Comparison of ENCODE assay signal across 14 cellular contexts in the genomic region with DNA sequence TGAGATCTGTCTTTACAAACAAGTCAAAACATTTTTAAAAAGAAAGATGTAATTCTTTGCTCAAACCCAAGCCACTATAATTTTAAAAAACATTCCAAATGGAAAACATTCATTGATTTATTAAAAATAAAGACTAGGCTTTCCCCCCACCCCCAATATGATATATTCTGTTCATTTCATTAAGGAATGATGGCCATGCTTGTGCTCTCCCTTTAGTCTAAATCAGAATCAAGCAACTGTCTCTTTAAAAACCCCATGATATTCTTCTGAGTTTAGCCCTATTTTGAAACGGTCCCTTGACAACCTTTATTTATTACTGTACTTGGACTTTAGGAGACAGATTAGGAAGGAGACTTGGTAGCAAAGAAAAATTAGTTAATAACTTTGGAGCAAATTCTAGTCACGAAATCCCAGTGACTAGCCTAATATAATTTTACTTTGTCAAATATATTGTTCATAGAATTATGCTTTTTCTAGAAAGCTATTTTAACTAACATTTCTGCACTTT. TPM values are rescaled to one million over a fixed set of nuclear protein-coding genes. Genes with fewer than 3 reads are reported as not detected.
DNase-seq lines count a peak whose midpoint lies in the region; ATAC-seq and TF ChIP-seq lines count a peak whose summit lies in the region.
"Had no signal": no experiment of that assay in that cellular context is flagged by ENCODE, and none has a peak within 500 bp of the region (broad histone marks: within the 10 kb centered on the region; RNA-seq: fewer than 3 reads in every experiment).

No MANE protein-coding gene starts in this region.

- H2AFZ ChIP-seq in ACC112 (ENCODE audit: low read length, unreplicated experiment) = no peak overlapping the region
- H2AFZ ChIP-seq in PC-9 = no peak overlapping the region
- no peak overlapping the region for H2AFZ ChIP-seq in osteoblast (ENCODE audit: low read length)
- no peak overlapping the region for H2AFZ ChIP-seq in neural progenitor cell (replicated peaks)

- TF ChIP-seq CTCF in PC-9 (conservative IDR thresholded peaks at IDR 0.05) (no peak), chondrocyte (IDR thresholded peaks at IDR 0.05) (no peak), osteoblast (IDR thresholded peaks at IDR 0.05; ENCODE audit: extremely low read depth, low read depth, low read length) (no peak), coronary artery (IDR thresholded peaks at IDR 0.05) (no peak), neural progenitor cell (IDR thresholded peaks at IDR 0.05) (no peak), left lung (IDR thresholded peaks at IDR 0.05) (no peak)

- H4K20me1 ChIP-seq in PC-9 (ENCODE audit: insufficient read depth) (peaks cover 4% of the 10 kb centered on the region; the same call in 1 of the 2 replicates), osteoblast (ENCODE audit: insufficient read depth, low read length) (peaks cover 47% of the 10 kb centered on the region), neural progenitor cell (ENCODE audit: low read depth) (no peaks in the 10 kb centered on the region)

- intact Hi-C loops in PC-9 (cut with micrococcal nuclease; ENCODE audit: unreplicated experiment) (loop anchor here (2.0 kb wide), 1 partner anchor 32 kb away; no protein-coding TSS in a partner anchor), left lung (cut with DNase I) (no loop called here)

- 0 out of 2 replicates have a peak, but pooled peaks cover 9% of the 10 kb centered on the region for H3K36me3 ChIP-seq in ACC112 (ENCODE audit: insufficient read depth, low read length)
- peaks cover 35% of the 10 kb centered on the region; the same call in 1 of the 2 replicates for H3K36me3 ChIP-seq in PC-9 (ENCODE audit: low read depth)
- peaks cover 4% of the 10 kb centered on the region for H3K36me3 ChIP-seq in osteoblast (ENCODE audit: insufficient read depth, low read length)
- no peaks in the 10 kb centered on the region for H3K36me3 ChIP-seq in neural progenitor cell
- H3K36me3 ChIP-seq in left lung = no peaks in the 10 kb centered on the region

- no peak overlapping the region for H3K9ac ChIP-seq in neural progenitor cell

- H3K4me3 Mint-ChIP-seq in chondrocyte (ENCODE audit: unreplicated experiment) = no peak overlapping the region
- H3K4me3 Mint-ChIP-seq in neural progenitor cell = no peak overlapping the region
- H3K4me3 Mint-ChIP-seq: CD4-positive, alpha-beta T cell had no signal

- POLR2A ChIA-PET in PC-9 (lab: Charles Lee; ENCODE audit: unreplicated experiment) = no interaction called here

- H3F3A ChIP-seq in PC-9 (ENCODE audit: insufficient read depth, low read depth) = peaks cover 45% of the 10 kb centered on the region
- H3F3A ChIP-seq in neural progenitor cell (ENCODE audit: low read depth) = no peaks in the 10 kb centered on the region

- peak overlapping the region; percentile 60 for H3K27ac ChIP-seq in ACC112 (ENCODE audit: low read depth, low read length)
- peak overlapping the region; percentile 55 for H3K27ac ChIP-seq in PC-9
- H3K27ac ChIP-seq in osteoblast (ENCODE audit: low read depth, low read length) = peak overlapping the region; percentile 31
- no peak overlapping the region for H3K27ac ChIP-seq in coronary artery
- no peak overlapping the region for H3K27ac ChIP-seq in neural progenitor cell
- H3K27ac ChIP-seq in left lung = no peak overlapping the region

- CTCF ChIA-PET in PC-9 (lab: Charles Lee) = no interaction called here

- H3K27me3 ChIP-seq in ACC112 (ENCODE audit: insufficient read depth, low read length) = no peaks in the 10 kb centered on the region
- no peaks in the 10 kb centered on the region for H3K27me3 ChIP-seq in PC-9 (ENCODE audit: insufficient read depth, low read depth)
- no peaks in the 10 kb centered on the region for H3K27me3 ChIP-seq in osteoblast (ENCODE audit: insufficient read depth, low read length)
- H3K27me3 ChIP-seq in neural progenitor cell = no peaks in the 10 kb centered on the region
- H3K27me3 ChIP-seq in left lung = no peaks in the 10 kb centered on the region
- H3K27me3 ChIP-seq: BE2C had no signal

- H3K9me3 ChIP-seq in PC-9 (ENCODE audit: insufficient read depth, low read depth) (no peaks in the 10 kb centered on the region), osteoblast (ENCODE audit: low read depth, low read length) (no peaks in the 10 kb centered on the region), neural progenitor cell (ENCODE audit: low read depth) (no peaks in the 10 kb centered on the region), left lung (no peaks in the 10 kb centered on the region)
- H3K9me3 ChIP-seq: BE2C had no signal

- DNase-seq in PC-9 (no peak), chondrocyte (ENCODE audit: low spot score) (no peak), osteoblast (ENCODE audit: insufficient read length, low spot score, missing footprints) (no peak), coronary artery (ENCODE audit: low spot score) (no peak), neural progenitor cell (ENCODE audit: low spot score) (no peak), left lung (no peak)
- DNase-seq: BE2C; CD4-positive, alpha-beta T cell; DMS53; GOT3; KG1; NCI-H1092 treated with DMSO at 0.1 percent for 48 hours; NCI-H510A treated with DMSO at 0.1 percent for 48 hours had no signal

- no peaks in the 10 kb centered on the region for H3K27me3 Mint-ChIP-seq in chondrocyte (ENCODE audit: low read depth)
- H3K27me3 Mint-ChIP-seq in neural progenitor cell (ENCODE audit: insufficient read depth, low read depth) = no peaks in the 10 kb centered on the region
- H3K27me3 Mint-ChIP-seq: CD4-positive, alpha-beta T cell had no signal

- no TSS peak for BruUV-seq in PC-9 (replicated peaks; lab: Mats Ljungman, UMichigan)

- H3K4me3 ChIP-seq in ACC112 (ENCODE audit: low read depth, low read length) (no peak overlapping the region), PC-9 (no peak overlapping the region), osteoblast (ENCODE audit: insufficient read depth, low read length) (no peak overlapping the region), coronary artery (no peak overlapping the region), neural progenitor cell (no peak overlapping the region), left lung (no peak overlapping the region)

- H3K4me1 Mint-ChIP-seq in chondrocyte (ENCODE audit: low read depth) (peaks cover 81% of the 10 kb centered on the region), neural progenitor cell (no peaks in the 10 kb centered on the region)

- no peak overlapping the region for H3K4me2 ChIP-seq in PC-9
- H3K4me2 ChIP-seq in osteoblast (ENCODE audit: insufficient read depth, low read length) = no peak overlapping the region
- H3K4me2 ChIP-seq in neural progenitor cell = no peak overlapping the region

- H3K27ac Mint-ChIP-seq in chondrocyte (ENCODE audit: unreplicated experiment) = peak overlapping the region; percentile 78
- no peak overlapping the region for H3K27ac Mint-ChIP-seq in neural progenitor cell
- H3K27ac Mint-ChIP-seq: CD4-positive, alpha-beta T cell had no signal

- H3K79me2 ChIP-seq in ACC112 (ENCODE audit: control insufficient read depth, insufficient read depth, low read length, unreplicated experiment) (peaks cover 83% of the 10 kb centered on the region), PC-9 (ENCODE audit: low read depth) (peaks cover 95% of the 10 kb centered on the region), osteoblast (ENCODE audit: insufficient read depth, low read length) (peaks cover 91% of the 10 kb centered on the region), neural progenitor cell (ENCODE audit: low read depth) (peaks cover 45% of the 10 kb centered on the region)

- ATAC-seq in left lung = no peak

- peaks cover 58% of the 10 kb centered on the region for H3K4me1 ChIP-seq in ACC112 (ENCODE audit: control insufficient read depth, insufficient read depth, low read length, unreplicated experiment)
- H3K4me1 ChIP-seq in PC-9 (replicated peaks; ENCODE audit: insufficient read depth) = peaks cover 52% of the 10 kb centered on the region
- H3K4me1 ChIP-seq in osteoblast (ENCODE audit: insufficient read depth, low read length) = peaks cover 59% of the 10 kb centered on the region
- no peaks in the 10 kb centered on the region for H3K4me1 ChIP-seq in neural progenitor cell
- peaks cover 23 to 38% of the 10 kb centered on the region in 2 donors for H3K4me1 ChIP-seq in left lung
- H3K4me1 ChIP-seq: BE2C had no signal

- H3K9me2 ChIP-seq in PC-9 (ENCODE audit: insufficient read depth) = no peaks in the 10 kb centered on the region

- H3K9me3 Mint-ChIP-seq in chondrocyte (ENCODE audit: low read depth) (no peaks in the 10 kb centered on the region), neural progenitor cell (no peaks in the 10 kb centered on the region)
- H3K9me3 Mint-ChIP-seq: CD4-positive, alpha-beta T cell had no signal

- H3K36me3 Mint-ChIP-seq in chondrocyte (ENCODE audit: low read depth) = peaks cover 10% of the 10 kb centered on the region
- H3K36me3 Mint-ChIP-seq in neural progenitor cell = peaks cover 17% of the 10 kb centered on the region

RNA-seq across cellular contexts. Expression of gene TSC22D2, which starts 38.4 kb away (rescaled TPM):
- 20.5 and 32.0 TPM in 2 replicates for total RNA-seq in PC-9 (2021)
- total RNA-seq in chondrocyte = 39.8 to 48.2 TPM (median 42.9 TPM) in 3 replicates
- 13.4 and 15.3 TPM in 2 replicates for total RNA-seq in osteoblast
- 15.4 and 18.7 TPM in 2 replicates for total RNA-seq in neural progenitor cell (ENCODE audit: low replicate concordance)
- total RNA-seq in left lung = 10 to 100 TPM; 25.9 to 46.6 TPM

Comparison
In these comparisons a context has a peak if more than half of its experiments do, and no peak if none do; other contexts are left out.
1. H3K27ac ChIP-seq: peak in ACC112 (single experiment), PC-9 (single experiment) and osteoblast (single experiment); none in coronary artery (0 of 2), neural progenitor cell (single experiment) and left lung (0 of 2).